ENCODE assay signal across 18 cellular contexts in the genomic region with DNA sequence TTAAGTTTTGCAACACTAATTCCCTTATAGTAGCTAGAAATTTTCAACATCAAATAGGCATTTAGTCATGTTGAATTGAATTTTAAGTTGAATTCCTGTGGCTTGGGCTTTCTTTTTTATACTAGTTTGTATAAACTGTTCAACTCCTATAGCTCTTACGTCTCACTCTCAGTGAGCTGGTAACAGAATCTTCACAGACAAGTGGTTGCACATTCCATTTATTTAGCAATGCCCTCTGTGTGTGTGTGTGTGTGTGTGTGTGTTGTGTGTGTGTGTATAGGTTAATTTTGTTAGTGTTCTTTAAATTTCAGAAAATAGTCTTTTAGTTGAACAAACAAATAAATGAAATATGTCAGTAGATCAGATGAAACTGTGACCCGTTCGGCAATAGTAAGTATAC.
DNase-seq lines count a peak whose midpoint lies in the region; ATAC-seq, FAIRE-seq and TF ChIP-seq lines count a peak whose summit lies in the region.
"Had no signal": no experiment of that assay in that cellular context is flagged by ENCODE, and none has a peak within 500 bp of the region (broad histone marks: within the 10 kb centered on the region; RNA-seq: fewer than 3 reads in every experiment).

No MANE protein-coding gene starts in this region.

- no peak overlapping the region for H3K27ac ChIP-seq in astrocyte (ENCODE audit: low read depth, low read length)
- H3K27ac ChIP-seq in neural progenitor cell, result peak overlapping the region; percentile 35
- H3K27ac ChIP-seq: Peyer's patch, SJSA1 had no signal

- H3K9ac ChIP-seq in astrocyte (ENCODE audit: low read length), result no peak overlapping the region
- no peak overlapping the region for H3K9ac ChIP-seq in neural progenitor cell

- H3K27me3 Mint-ChIP-seq in astrocyte (ENCODE audit: low read depth, unreplicated experiment) (peaks cover 3% of the 10 kb centered on the region), neural progenitor cell (ENCODE audit: insufficient read depth, low read depth) (peaks cover 4% of the 10 kb centered on the region), T-helper 17 cell (peaks cover 18% of the 10 kb centered on the region)
- H3K27me3 Mint-ChIP-seq in activated naive CD8-positive, alpha-beta T cell treated with anti-CD3 and anti-CD28 coated beads for 36 hours, result no peaks in the 10 kb centered on the region
- H3K27me3 Mint-ChIP-seq: B cell had no signal

- H3K9me3 ChIP-seq in astrocyte (ENCODE audit: insufficient read depth, low read depth, low read length), result no peaks in the 10 kb centered on the region
- H3K9me3 ChIP-seq in neural progenitor cell (ENCODE audit: low read depth), result no peaks in the 10 kb centered on the region
- no peaks in the 10 kb centered on the region for H3K9me3 ChIP-seq in T-helper 17 cell (ENCODE audit: control insufficient read depth, low read length, poor library complexity, severe bottlenecking)
- H3K9me3 ChIP-seq: HAP-1, Peyer's patch, SJSA1 had no signal

- H3K27me3 ChIP-seq in astrocyte (ENCODE audit: insufficient read depth, low read length) (no peaks in the 10 kb centered on the region), neural progenitor cell (no peaks in the 10 kb centered on the region)
- H3K27me3 ChIP-seq: Peyer's patch, SJSA1 had no signal

- H4K20me1 ChIP-seq in astrocyte (ENCODE audit: insufficient read depth, low read length) (no peaks in the 10 kb centered on the region), neural progenitor cell (ENCODE audit: low read depth) (peaks cover 6% of the 10 kb centered on the region)

- FAIRE-seq in astrocyte (lab: Jason Lieb, UNC), result no peak
- FAIRE-seq: A204.1 had no signal

- H3F3A ChIP-seq in neural progenitor cell (ENCODE audit: low read depth), result peaks cover 27% of the 10 kb centered on the region

- H3K4me1 ChIP-seq in astrocyte (ENCODE audit: insufficient read depth, low read length) (peaks cover 5% of the 10 kb centered on the region), neural progenitor cell (peaks cover 61% of the 10 kb centered on the region)
- H3K4me1 ChIP-seq: HAP-1, Peyer's patch, SJSA1 had no signal

- TF ChIP-seq CTCF in astrocyte (IDR thresholded peaks at IDR 0.05; ENCODE audit: insufficient read depth, low read depth, low read length) (no peak), neural progenitor cell (IDR thresholded peaks at IDR 0.05) (no peak)

- H3K79me2 ChIP-seq in astrocyte (ENCODE audit: insufficient read depth, low read length), result no peaks in the 10 kb centered on the region
- H3K79me2 ChIP-seq in neural progenitor cell (ENCODE audit: low read depth), result no peaks in the 10 kb centered on the region

- no peak overlapping the region for H3K4me2 ChIP-seq in astrocyte (ENCODE audit: low read length)
- H3K4me2 ChIP-seq in neural progenitor cell, result peak overlapping the region; percentile 65

- peaks cover 2% of the 10 kb centered on the region for H3K9me3 Mint-ChIP-seq in astrocyte (ENCODE audit: unreplicated experiment)
- H3K9me3 Mint-ChIP-seq in neural progenitor cell, result no peaks in the 10 kb centered on the region
- H3K9me3 Mint-ChIP-seq in activated naive CD8-positive, alpha-beta T cell treated with anti-CD3 and anti-CD28 coated beads for 36 hours, result no peaks in the 10 kb centered on the region

- H2AFZ ChIP-seq in astrocyte (ENCODE audit: low read depth, low read length) (no peak overlapping the region), neural progenitor cell (replicated peaks) (no peak overlapping the region)

- peaks cover 8% of the 10 kb centered on the region for H3K4me1 Mint-ChIP-seq in astrocyte (ENCODE audit: low read depth, unreplicated experiment)
- peaks cover 60% of the 10 kb centered on the region for H3K4me1 Mint-ChIP-seq in neural progenitor cell
- no peaks in the 10 kb centered on the region for H3K4me1 Mint-ChIP-seq in activated naive CD8-positive, alpha-beta T cell treated with anti-CD3 and anti-CD28 coated beads for 36 hours
- H3K4me1 Mint-ChIP-seq in T-helper 17 cell, result no peaks in the 10 kb centered on the region
- H3K4me1 Mint-ChIP-seq: B cell had no signal

- H3K27ac Mint-ChIP-seq in astrocyte (ENCODE audit: unreplicated experiment), result no peak overlapping the region
- H3K27ac Mint-ChIP-seq in neural progenitor cell, result no peak overlapping the region
- no peak overlapping the region for H3K27ac Mint-ChIP-seq in activated naive CD8-positive, alpha-beta T cell treated with anti-CD3 and anti-CD28 coated beads for 36 hours
- H3K27ac Mint-ChIP-seq in T-helper 17 cell, result no peak overlapping the region
- H3K27ac Mint-ChIP-seq: B cell had no signal

- H3K4me3 Mint-ChIP-seq in astrocyte (ENCODE audit: unreplicated experiment) (no peak overlapping the region), neural progenitor cell (no peak overlapping the region), T-helper 17 cell (no peak overlapping the region)
- H3K4me3 Mint-ChIP-seq in activated naive CD8-positive, alpha-beta T cell treated with anti-CD3 and anti-CD28 coated beads for 36 hours, result no peak overlapping the region
- H3K4me3 Mint-ChIP-seq: B cell had no signal

- H3K4me3 ChIP-seq in astrocyte (ENCODE audit: insufficient read depth, low read depth, low read length), result no peak overlapping the region
- no peak overlapping the region for H3K4me3 ChIP-seq in neural progenitor cell
- H3K4me3 ChIP-seq: HAP-1, Peyer's patch, SJSA1 had no signal

- ATAC-seq in T-helper 17 cell, result no peak

- H3K36me3 ChIP-seq in astrocyte (ENCODE audit: insufficient read depth, low read length), result no peaks in the 10 kb centered on the region
- H3K36me3 ChIP-seq in neural progenitor cell, result no peaks in the 10 kb centered on the region
- H3K36me3 ChIP-seq: HAP-1, Peyer's patch, SJSA1 had no signal

- H3K36me3 Mint-ChIP-seq in astrocyte (ENCODE audit: low read depth, unreplicated experiment) (no peaks in the 10 kb centered on the region), neural progenitor cell (peaks cover 5% of the 10 kb centered on the region), T-helper 17 cell (ENCODE audit: low read depth) (no peaks in the 10 kb centered on the region)
- H3K36me3 Mint-ChIP-seq in activated naive CD8-positive, alpha-beta T cell treated with anti-CD3 and anti-CD28 coated beads for 36 hours, result no peaks in the 10 kb centered on the region

- DNase-seq in H4 (ENCODE audit: low spot score), result peak; percentile 29
- DNase-seq in astrocyte (ENCODE audit: low read depth), result peak; percentile 87
- DNase-seq in fibroblast of gingiva (ENCODE audit: low read depth), result peak; percentile 44
- no peak for DNase-seq in neural progenitor cell (ENCODE audit: low spot score)
- DNase-seq in activated CD4-positive, alpha-beta T cell treated with anti-CD3 and anti-CD28 coated beads, Interleukin-2, amount 50 U/mL, for 48 hours, result no peak
- DNase-seq in activated naive CD8-positive, alpha-beta T cell treated with anti-CD3 and anti-CD28 coated beads for 36 hours, result no peak
- no peak for DNase-seq in T-helper 17 cell
- DNase-seq: EL, GF-D8, Kasumi-1, NCI-H1694 treated with DMSO at 0.1 percent for 48 hours, NCI-H2081 treated with DMSO at 0.1 percent for 48 hours, NCI-H446, Peyer's patch had no signal

Comparison
In these comparisons a context has a peak if more than half of its experiments do, and no peak if none do; other contexts are left out.
1. DNase-seq: peak in H4 (single experiment), astrocyte (single experiment) and fibroblast of gingiva (single experiment); none in neural progenitor cell (single experiment), activated CD4-positive, alpha-beta T cell treated with anti-CD3 and anti-CD28 coated beads, Interleukin-2, amount 50 U/mL, for 48 hours (0 of 2), activated naive CD8-positive, alpha-beta T cell treated with anti-CD3 and anti-CD28 coated beads for 36 hours (single experiment) and T-helper 17 cell (0 of 3).